ENCODE assay signal across 11 cellular contexts in the genomic region with DNA sequence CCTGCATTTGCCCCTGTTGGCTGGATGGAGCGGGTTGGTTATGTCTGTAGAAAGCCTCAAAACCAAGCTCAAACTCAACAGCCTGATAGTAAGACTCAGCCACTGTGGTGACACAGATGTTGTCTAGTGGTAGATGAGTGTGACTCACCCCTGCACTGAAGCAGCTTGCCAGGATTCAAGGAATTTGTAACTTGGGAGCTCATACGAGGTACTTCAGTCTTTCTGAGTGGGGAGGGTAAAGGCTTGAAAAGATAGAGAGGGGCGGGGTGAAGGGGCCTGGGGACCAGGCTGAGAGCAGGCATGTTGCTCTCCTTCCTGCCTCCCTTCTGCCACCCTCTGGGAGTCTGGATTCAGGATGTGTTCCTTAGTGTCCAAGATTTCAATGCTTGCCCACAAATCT. TPM values are rescaled to one million over a fixed set of nuclear protein-coding genes. Genes with fewer than 3 reads are reported as not detected.
A peak's percentile ranks its signal among the peaks of the same experiment; 100 is the strongest.
DNase-seq lines count a peak whose midpoint lies in the region; ATAC-seq and TF ChIP-seq lines count a peak whose summit lies in the region.
"Had no signal": no experiment of that assay in that cellular context is flagged by ENCODE, and none has a peak within 500 bp of the region (broad histone marks: within the 10 kb centered on the region; RNA-seq: fewer than 3 reads in every experiment).

No MANE protein-coding gene starts in this region.

- TF ChIP-seq EP300 in esophagus muscularis mucosa (IDR thresholded peaks at IDR 0.05) = no peak

- H3K27me3 ChIP-seq in esophagus muscularis mucosa = no peaks in the 10 kb centered on the region

- no peak for TF ChIP-seq POLR2A in esophagus muscularis mucosa (IDR thresholded peaks at IDR 0.05; ENCODE audit: low read depth)

- intact Hi-C loops in esophagus muscularis mucosa (cut with DNase I) = no loop called here

- DNase-seq in DMS 273 (lab: John Stamatoyannopoulos, UW; ENCODE audit: unreplicated experiment) (peak; percentile 87), NCI-H446 treated with DMSO at 0.1 percent for 48 hours (lab: John Stamatoyannopoulos, UW) (peak; percentile 39), esophagus muscularis mucosa (ENCODE audit: extremely low spot score) (no peak), non-pigmented ciliary epithelial cell (ENCODE audit: low read depth) (peak; percentile 68), NCI-H774 (lab: John Stamatoyannopoulos, UW) (no peak)
- DNase-seq in activated CD4-positive, CD25-positive, alpha-beta regulatory T cell (lab: John Stamatoyannopoulos, UW) = no peak
- DNase-seq in activated T-cell treated with anti-CD3 and anti-CD28 coated beads, Interleukin-2, amount 50 U/mL, for 72 hours = no peak
- DNase-seq: Kasumi-1, natural killer cell had no signal

- H3K4me3 ChIP-seq in esophagus muscularis mucosa = no peak overlapping the region

- H3K9me3 Mint-ChIP-seq in activated T-cell treated with anti-CD3 and anti-CD28 coated beads, Interleukin-2, amount 50 U/mL, for 72 hours = no peaks in the 10 kb centered on the region
- H3K9me3 Mint-ChIP-seq: central memory CD8-positive, alpha-beta T cell; natural killer cell had no signal

- no peak overlapping the region for H3K4me3 Mint-ChIP-seq in activated T-cell treated with anti-CD3 and anti-CD28 coated beads, Interleukin-2, amount 50 U/mL, for 72 hours
- H3K4me3 Mint-ChIP-seq: central memory CD8-positive, alpha-beta T cell; natural killer cell had no signal

- H3K9me3 ChIP-seq in esophagus muscularis mucosa = no peaks in the 10 kb centered on the region

- peaks cover 23 to 61% (median 54%) of the 10 kb centered on the region in 4 donors for H3K4me1 ChIP-seq in esophagus muscularis mucosa

- peak in 1 of 3 experiments; percentile 10 for TF ChIP-seq CTCF in esophagus muscularis mucosa (IDR thresholded peaks at IDR 0.05)

- no peaks in the 10 kb centered on the region for H3K27me3 Mint-ChIP-seq in activated T-cell treated with anti-CD3 and anti-CD28 coated beads, Interleukin-2, amount 50 U/mL, for 72 hours (ENCODE audit: low read depth)
- H3K27me3 Mint-ChIP-seq: central memory CD8-positive, alpha-beta T cell had no signal

- H3K27ac ChIP-seq in esophagus muscularis mucosa (replicated peaks in 1 of 4) = peak overlapping the region; percentile 66 to 74 (median 70)

- WGBS in esophagus muscularis mucosa = 45% methylated on average over 3 of the region's 3 CpGs

- H3K4me1 Mint-ChIP-seq in activated T-cell treated with anti-CD3 and anti-CD28 coated beads, Interleukin-2, amount 50 U/mL, for 72 hours (ENCODE audit: low read depth) = no peaks in the 10 kb centered on the region
- H3K4me1 Mint-ChIP-seq: central memory CD8-positive, alpha-beta T cell; natural killer cell had no signal

- no peak overlapping the region for H3K27ac Mint-ChIP-seq in activated T-cell treated with anti-CD3 and anti-CD28 coated beads, Interleukin-2, amount 50 U/mL, for 72 hours
- H3K27ac Mint-ChIP-seq: natural killer cell had no signal

- ATAC-seq in GM19023 (IDR thresholded peaks at IDR 0.05; ENCODE audit: unreplicated experiment) = no peak
- ATAC-seq in activated T-cell treated with anti-CD3 and anti-CD28 coated beads, Interleukin-2, amount 50 U/mL, for 72 hours (replicated peaks in 1 of 2) = no peak
- ATAC-seq: natural killer cell had no signal

- peaks cover 0 to 22% (median 10%) of the 10 kb centered on the region in 4 donors for H3K36me3 ChIP-seq in esophagus muscularis mucosa

- no peaks in the 10 kb centered on the region for H3K36me3 Mint-ChIP-seq in activated T-cell treated with anti-CD3 and anti-CD28 coated beads, Interleukin-2, amount 50 U/mL, for 72 hours (ENCODE audit: insufficient read depth in 2 of 2)
- H3K36me3 Mint-ChIP-seq: natural killer cell had no signal

RNA-seq across cellular contexts. Expression of gene AQP1, which starts 22.9 kb away (rescaled TPM):
- 100 to 1,000 TPM; 362 to 578 (median 513) TPM for total RNA-seq in esophagus muscularis mucosa
- under 1 TPM; 0.60 to 0.72 TPM for total RNA-seq in activated T-cell treated with anti-CD3 and anti-CD28 coated beads, Interleukin-2, amount 50 U/mL, for 72 hours

Comparison
In these comparisons a context has a peak if more than half of its experiments do, and no peak if none do; other contexts are left out.
1. DNase-seq: peak in DMS 273 (single experiment), NCI-H446 treated with DMSO at 0.1 percent for 48 hours (single experiment) and non-pigmented ciliary epithelial cell (single experiment); none in esophagus muscularis mucosa (single experiment), NCI-H774 (single experiment), activated CD4-positive, CD25-positive, alpha-beta regulatory T cell (0 of 4) and activated T-cell treated with anti-CD3 and anti-CD28 coated beads, Interleukin-2, amount 50 U/mL, for 72 hours (0 of 2).
2. RNA of gene AQP1, which starts 22.9 kb away (total RNA-seq): 362 to 578 TPM in esophagus muscularis mucosa; 0.60 to 0.72 TPM in activated T-cell treated with anti-CD3 and anti-CD28 coated beads, Interleukin-2, amount 50 U/mL, for 72 hours; every median in the first group is over 100 times any median in the second.